ENCODE assay signal across 9 cellular contexts in the genomic region with DNA sequence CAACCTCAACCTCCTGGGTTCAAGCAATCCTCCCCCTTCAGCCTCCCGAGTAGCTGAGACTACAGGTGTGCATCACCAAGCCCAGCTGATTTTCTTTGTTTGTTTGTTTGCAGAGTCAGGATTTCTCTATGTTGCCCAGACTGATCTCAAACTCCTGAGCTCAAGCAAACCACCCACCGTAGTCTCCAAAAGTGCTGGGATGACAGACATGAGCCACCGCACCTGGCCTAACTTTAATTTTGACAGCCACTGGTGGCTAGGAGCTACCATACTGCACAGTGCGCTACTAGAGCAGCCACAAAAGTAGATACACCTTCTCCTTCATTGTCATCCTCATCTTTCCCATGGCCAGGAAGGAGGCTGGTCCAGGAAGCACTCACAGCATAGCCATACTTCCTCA. TPM values are rescaled to one million over a fixed set of nuclear protein-coding genes. Genes with fewer than 3 reads are reported as not detected.
"Had no signal": no experiment of that assay in that cellular context is flagged by ENCODE, and none has a peak within 500 bp of the region (broad histone marks: within the 10 kb centered on the region; RNA-seq: fewer than 3 reads in every experiment).

No MANE protein-coding gene starts in this region.

- H3K9ac ChIP-seq: GM23248 had no signal

- DNase-seq: GM23248, GOT3, H9, HCEC 1CT, IMR-90, KG1 had no signal

- H3K4me3 ChIP-seq: GM23248, K562 had no signal

- ATAC-seq: K562 had no signal

- FAIRE-seq: H54, HTR-8/SVneo, K562 had no signal

- H3K27ac ChIP-seq: GM23248 had no signal

- H3K4me3 Mint-ChIP-seq: H9 had no signal

- H2AFZ ChIP-seq: GM23248 had no signal

- H3K27ac Mint-ChIP-seq: H9 had no signal

- H3K9me3 Mint-ChIP-seq: H9 had no signal

RNA-seq across cellular contexts. Expression of gene GATA3, which starts 31.2 kb away (rescaled TPM):
- total RNA-seq: GM23248, IMR-90 had no signal
- polyA plus RNA-seq: GM23248 had no signal
